ENCODE assay signal across 8 cellular contexts in the genomic region with DNA sequence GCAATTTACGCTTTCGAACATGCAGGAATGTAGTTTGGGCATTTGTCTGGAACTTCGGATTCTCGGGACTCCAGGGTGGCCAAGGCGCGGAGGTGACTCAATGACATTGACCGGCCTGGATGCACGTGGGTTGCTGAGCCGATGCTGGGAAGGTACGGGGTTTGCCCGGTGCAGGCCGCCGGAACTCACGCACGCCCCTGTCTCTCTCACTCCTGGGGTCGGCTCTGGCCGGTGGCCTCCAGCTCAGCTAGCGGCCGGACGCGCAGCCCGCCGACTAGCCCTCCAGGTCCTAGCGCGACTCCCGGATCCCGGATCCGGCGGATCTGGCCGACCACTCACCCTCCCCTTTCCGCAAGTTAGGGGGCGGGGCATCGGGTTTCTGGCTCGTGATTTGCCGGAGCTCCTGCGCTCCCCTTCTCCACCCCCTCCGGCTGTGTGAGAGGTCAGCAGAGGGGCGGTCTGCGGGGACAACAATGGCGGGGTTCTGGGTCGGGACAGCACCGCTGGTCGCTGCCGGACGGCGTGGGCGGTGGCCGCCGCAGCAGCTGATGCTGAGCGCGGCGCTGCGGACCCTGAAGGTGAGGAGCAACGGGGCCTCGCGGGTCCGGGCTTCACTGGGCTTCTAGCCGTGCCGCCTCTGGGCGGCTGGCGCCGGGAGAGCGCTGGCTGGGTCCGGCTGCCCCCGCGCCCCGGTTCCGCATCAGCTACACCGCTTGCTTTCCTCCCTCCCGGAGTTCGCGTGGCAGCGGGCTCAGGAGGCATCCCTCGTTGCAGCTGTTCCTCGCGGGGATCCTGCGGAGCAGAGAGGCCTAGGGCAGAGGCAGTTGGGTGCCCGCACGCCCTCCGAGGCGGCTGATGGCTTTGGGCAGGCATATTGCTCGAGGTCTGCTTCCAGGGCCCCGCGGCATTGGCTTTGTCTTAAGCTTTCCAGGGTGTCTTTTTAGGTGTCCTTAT. TPM values are rescaled to one million over a fixed set of nuclear protein-coding genes. Genes with fewer than 3 reads are reported as not detected.
DNase-seq lines count a peak whose midpoint lies in the region; ATAC-seq and TF ChIP-seq lines count a peak whose summit lies in the region.

A gene with protein sequence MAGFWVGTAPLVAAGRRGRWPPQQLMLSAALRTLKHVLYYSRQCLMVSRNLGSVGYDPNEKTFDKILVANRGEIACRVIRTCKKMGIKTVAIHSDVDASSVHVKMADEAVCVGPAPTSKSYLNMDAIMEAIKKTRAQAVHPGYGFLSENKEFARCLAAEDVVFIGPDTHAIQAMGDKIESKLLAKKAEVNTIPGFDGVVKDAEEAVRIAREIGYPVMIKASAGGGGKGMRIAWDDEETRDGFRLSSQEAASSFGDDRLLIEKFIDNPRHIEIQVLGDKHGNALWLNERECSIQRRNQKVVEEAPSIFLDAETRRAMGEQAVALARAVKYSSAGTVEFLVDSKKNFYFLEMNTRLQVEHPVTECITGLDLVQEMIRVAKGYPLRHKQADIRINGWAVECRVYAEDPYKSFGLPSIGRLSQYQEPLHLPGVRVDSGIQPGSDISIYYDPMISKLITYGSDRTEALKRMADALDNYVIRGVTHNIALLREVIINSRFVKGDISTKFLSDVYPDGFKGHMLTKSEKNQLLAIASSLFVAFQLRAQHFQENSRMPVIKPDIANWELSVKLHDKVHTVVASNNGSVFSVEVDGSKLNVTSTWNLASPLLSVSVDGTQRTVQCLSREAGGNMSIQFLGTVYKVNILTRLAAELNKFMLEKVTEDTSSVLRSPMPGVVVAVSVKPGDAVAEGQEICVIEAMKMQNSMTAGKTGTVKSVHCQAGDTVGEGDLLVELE (plus strand): TSS at position 446 of the 954 bp plus-strand sequence. CDS start 28 bp downstream, at position 474.

- H3K9me3 ChIP-seq in iPS DF 6.9 (ENCODE audit: control insufficient read depth, insufficient read depth, low read length), result no peaks in the 10 kb centered on the region
- no peaks in the 10 kb centered on the region for H3K9me3 ChIP-seq in sigmoid colon

- H3K4me1 ChIP-seq in iPS DF 6.9 (ENCODE audit: control insufficient read depth, insufficient read depth, low read length), result peaks cover 3% of the 10 kb centered on the region; the same call in 1 of the 2 replicates
- peaks cover 0 to 30% (median 23%) of the 10 kb centered on the region in 4 donors for H3K4me1 ChIP-seq in sigmoid colon

- TF ChIP-seq CTCF in sigmoid colon (IDR thresholded peaks at IDR 0.05), result no peak

- H3K36me3 ChIP-seq in iPS DF 6.9 (ENCODE audit: control insufficient read depth, insufficient read depth, low read length) (peaks cover 5% of the 10 kb centered on the region; the same call in 1 of the 2 replicates), sigmoid colon (no peaks in the 10 kb centered on the region)

- DNase-seq in NCI-H2029 treated with DMSO at 0.1 percent for 48 hours (lab: John Stamatoyannopoulos, UW) (peak; percentile 12), NCI-H2029 (lab: John Stamatoyannopoulos, UW) (no peak), NCI-H2107 (lab: John Stamatoyannopoulos, UW) (peak; percentile 35), UCSD-AML1 (lab: John Stamatoyannopoulos, UW; ENCODE audit: unreplicated experiment) (peak; percentile 95), brain pericyte (ENCODE audit: low read depth, low spot score) (peak; percentile 65), iPS DF 6.9 (ENCODE audit: low read depth, low spot score) (peak; percentile 97), sigmoid colon (peak; percentile 97)

- peak within 1 kb of the TSS; percentile 99 for H3K4me3 ChIP-seq in iPS DF 6.9 (ENCODE audit: low read length)
- H3K4me3 ChIP-seq in sigmoid colon, result peak within 1 kb of the TSS; percentile 75 to 90 (median 77)

- peak in 1 of 4 donors; percentile 44 for TF ChIP-seq EP300 in sigmoid colon (IDR thresholded peaks at IDR 0.05)

- intact Hi-C loops in sigmoid colon (cut with DNase I), result loop anchor here (2.0 to 10.0 kb wide), 3 partner anchors 104 to 482 kb away; a partner anchor contains a TSS

- no peaks in the 10 kb centered on the region for H3K27me3 ChIP-seq in iPS DF 6.9 (ENCODE audit: control insufficient read depth, insufficient read depth, low read length)
- no peaks in the 10 kb centered on the region for H3K27me3 ChIP-seq in sigmoid colon

- no CpG with 5 or more reads among the region's 84 CpGs for WGBS in iPS DF 6.9 (ENCODE audit: insufficient coverage, insufficient read length)
- 1% methylated on average over 84 of the region's 84 CpGs for WGBS in sigmoid colon, 2 donors

- no peak within 1 kb of the TSS for H3K27ac ChIP-seq in iPS DF 6.9 (ENCODE audit: low read length)
- peak within 1 kb of the TSS; percentile 79 to 87 (median 82) for H3K27ac ChIP-seq in sigmoid colon

- peak; percentile 98 for ATAC-seq in HG02970 (IDR thresholded peaks at IDR 0.05; ENCODE audit: low FRiP score, unreplicated experiment)

- peak in 1 of 2 donors; percentile 42 for TF ChIP-seq POLR2A in sigmoid colon (IDR thresholded peaks at IDR 0.05)

RNA-seq across cellular contexts. Expression of the gene that starts here (rescaled TPM):
- total RNA-seq in sigmoid colon, result 10 to 100 TPM; 42.8 to 45.6 (median 45.2) TPM
- polyA plus RNA-seq in sigmoid colon, result 10 to 100 TPM; 18.0 to 35.4 (median 28.8) TPM
